15 cellular contexts compared by ENCODE assay signal in the genomic region with DNA sequence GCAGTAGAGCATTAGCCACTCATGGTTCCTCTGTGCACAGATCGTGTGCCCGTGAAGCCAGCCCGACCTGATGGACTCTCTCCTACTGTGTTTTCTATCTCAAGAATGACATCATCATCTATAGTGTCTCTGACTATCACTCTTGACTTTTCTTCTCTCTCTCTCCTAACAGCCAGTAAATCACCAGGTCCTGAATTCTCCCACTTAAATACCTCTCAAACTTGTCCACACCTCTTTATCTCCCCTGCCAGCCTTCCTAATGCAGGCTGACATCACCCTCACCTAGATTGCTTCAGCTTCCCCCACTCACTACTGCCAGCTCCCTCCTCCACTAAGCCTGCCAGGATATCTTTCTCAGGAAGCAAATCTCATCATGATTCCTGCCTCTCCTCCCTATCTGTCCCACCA.
"Had no signal": no experiment of that assay in that cellular context is flagged by ENCODE, and none has a peak within 500 bp of the region (broad histone marks: within the 10 kb centered on the region; RNA-seq: fewer than 3 reads in every experiment).

No MANE protein-coding gene starts in this region.

- H3K9me3 ChIP-seq: ascending aorta, breast epithelium, gastrocnemius medialis, tibial nerve had no signal

- H3K27ac ChIP-seq: ascending aorta, breast epithelium, epithelial cell of prostate, gastrocnemius medialis, tibial nerve had no signal

- H3K27me3 ChIP-seq: ascending aorta, breast epithelium, gastrocnemius medialis, tibial nerve had no signal

- H3K4me3 ChIP-seq: ascending aorta, breast epithelium, gastrocnemius medialis, tibial nerve had no signal

- H3K4me1 ChIP-seq: ascending aorta, breast epithelium, gastrocnemius medialis, tibial nerve had no signal

- H3K36me3 ChIP-seq: ascending aorta, breast epithelium, gastrocnemius medialis, tibial nerve had no signal

- DNase-seq: activated naive CD4-positive, alpha-beta T cell treated with anti-CD3 and anti-CD28 coated beads for 36 hours; activated naive CD8-positive, alpha-beta T cell treated with anti-CD3 and anti-CD28 coated beads, Interleukin-2, amount 50 U/mL, for 24 hours; effector memory CD4-positive, alpha-beta T cell; gastrocnemius medialis; mesenchymal stem cell; natural killer cell; stimulated activated CD4-positive, alpha-beta T cell treated with anti-CD3 and anti-CD28 coated beads, Interleukin-15, amount 100 ng/mL, for 24 hours; stimulated activated CD4-positive, alpha-beta T cell treated with anti-CD3 and anti-CD28 coated beads, Interleukin-4, amount 100 ng/mL, for 24 hours; stimulated activated naive CD4-positive, alpha-beta T cell treated with Interleukin-2 at 50 U/mL for 16 hours; substantia nigra; T-helper 17 cell had no signal
